1 cellular context compared by ENCODE assay signal in the genomic region with DNA sequence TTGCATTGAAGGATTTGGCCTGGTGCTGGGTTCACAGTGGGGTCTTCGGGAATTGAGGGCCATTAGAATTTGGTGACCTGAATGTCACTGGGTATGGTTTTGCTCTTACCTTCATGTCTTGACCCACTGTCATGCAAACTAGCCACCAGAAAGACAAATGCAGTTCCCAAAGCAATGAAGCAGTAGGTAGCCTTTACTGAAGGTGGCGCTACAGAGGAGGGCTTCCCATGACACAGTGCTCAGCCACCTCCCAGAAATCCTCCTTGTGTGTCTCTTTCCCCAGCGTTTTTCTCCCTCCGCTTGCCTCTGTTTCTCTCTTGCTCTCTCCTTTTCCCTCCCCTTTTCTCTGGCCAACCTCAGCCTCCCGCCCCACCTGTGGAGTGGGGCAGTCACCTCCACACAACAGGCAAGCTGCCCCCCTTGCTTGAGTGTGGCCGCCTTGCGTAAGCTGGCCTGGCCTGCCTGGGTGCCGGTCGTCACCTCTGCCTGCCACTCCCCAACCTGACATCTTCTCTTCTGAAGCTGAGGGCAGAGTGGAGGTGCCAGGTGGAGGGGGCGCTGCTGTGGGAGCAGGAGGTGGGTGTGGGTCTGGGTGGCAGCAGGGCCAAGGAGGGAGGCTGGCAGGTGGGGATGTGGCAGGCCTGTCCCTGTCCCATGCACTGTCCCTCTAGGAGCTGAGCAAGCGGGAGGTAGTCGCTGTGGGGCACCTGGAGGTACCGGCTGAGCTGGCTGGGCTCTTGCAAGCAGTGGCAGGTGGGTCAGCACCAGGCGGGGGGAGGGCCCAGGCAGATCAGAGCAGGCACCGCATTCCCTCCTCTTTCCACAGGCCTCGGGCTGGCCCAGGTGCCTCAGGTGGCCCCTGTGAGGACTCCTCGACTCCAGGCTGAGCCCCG.
TF ChIP-seq lines count a peak whose summit lies in the region.

No MANE protein-coding gene starts in this region.

TF ChIP-seq in GM23338, 12 proteins besides CTCF, POLR2A, EP300 and RAD21 (continued from another document):
- TF ChIP-seq, protein P1, sequence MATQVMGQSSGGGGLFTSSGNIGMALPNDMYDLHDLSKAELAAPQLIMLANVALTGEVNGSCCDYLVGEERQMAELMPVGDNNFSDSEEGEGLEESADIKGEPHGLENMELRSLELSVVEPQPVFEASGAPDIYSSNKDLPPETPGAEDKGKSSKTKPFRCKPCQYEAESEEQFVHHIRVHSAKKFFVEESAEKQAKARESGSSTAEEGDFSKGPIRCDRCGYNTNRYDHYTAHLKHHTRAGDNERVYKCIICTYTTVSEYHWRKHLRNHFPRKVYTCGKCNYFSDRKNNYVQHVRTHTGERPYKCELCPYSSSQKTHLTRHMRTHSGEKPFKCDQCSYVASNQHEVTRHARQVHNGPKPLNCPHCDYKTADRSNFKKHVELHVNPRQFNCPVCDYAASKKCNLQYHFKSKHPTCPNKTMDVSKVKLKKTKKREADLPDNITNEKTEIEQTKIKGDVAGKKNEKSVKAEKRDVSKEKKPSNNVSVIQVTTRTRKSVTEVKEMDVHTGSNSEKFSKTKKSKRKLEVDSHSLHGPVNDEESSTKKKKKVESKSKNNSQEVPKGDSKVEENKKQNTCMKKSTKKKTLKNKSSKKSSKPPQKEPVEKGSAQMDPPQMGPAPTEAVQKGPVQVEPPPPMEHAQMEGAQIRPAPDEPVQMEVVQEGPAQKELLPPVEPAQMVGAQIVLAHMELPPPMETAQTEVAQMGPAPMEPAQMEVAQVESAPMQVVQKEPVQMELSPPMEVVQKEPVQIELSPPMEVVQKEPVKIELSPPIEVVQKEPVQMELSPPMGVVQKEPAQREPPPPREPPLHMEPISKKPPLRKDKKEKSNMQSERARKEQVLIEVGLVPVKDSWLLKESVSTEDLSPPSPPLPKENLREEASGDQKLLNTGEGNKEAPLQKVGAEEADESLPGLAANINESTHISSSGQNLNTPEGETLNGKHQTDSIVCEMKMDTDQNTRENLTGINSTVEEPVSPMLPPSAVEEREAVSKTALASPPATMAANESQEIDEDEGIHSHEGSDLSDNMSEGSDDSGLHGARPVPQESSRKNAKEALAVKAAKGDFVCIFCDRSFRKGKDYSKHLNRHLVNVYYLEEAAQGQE (IDR thresholded peaks at IDR 0.05; ENCODE audit: unreplicated experiment), result no peak
- TF ChIP-seq, protein P2, sequence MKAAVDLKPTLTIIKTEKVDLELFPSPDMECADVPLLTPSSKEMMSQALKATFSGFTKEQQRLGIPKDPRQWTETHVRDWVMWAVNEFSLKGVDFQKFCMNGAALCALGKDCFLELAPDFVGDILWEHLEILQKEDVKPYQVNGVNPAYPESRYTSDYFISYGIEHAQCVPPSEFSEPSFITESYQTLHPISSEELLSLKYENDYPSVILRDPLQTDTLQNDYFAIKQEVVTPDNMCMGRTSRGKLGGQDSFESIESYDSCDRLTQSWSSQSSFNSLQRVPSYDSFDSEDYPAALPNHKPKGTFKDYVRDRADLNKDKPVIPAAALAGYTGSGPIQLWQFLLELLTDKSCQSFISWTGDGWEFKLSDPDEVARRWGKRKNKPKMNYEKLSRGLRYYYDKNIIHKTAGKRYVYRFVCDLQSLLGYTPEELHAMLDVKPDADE (IDR thresholded peaks at IDR 0.05), result no peak
- TF ChIP-seq JUNB (IDR thresholded peaks at IDR 0.05; ENCODE audit: unreplicated experiment) (no peak), CREB1 (CRISPR knock-in tag; IDR thresholded peaks at IDR 0.05; ENCODE audit: low read depth) (no peak)
- TF ChIP-seq, protein P3, sequence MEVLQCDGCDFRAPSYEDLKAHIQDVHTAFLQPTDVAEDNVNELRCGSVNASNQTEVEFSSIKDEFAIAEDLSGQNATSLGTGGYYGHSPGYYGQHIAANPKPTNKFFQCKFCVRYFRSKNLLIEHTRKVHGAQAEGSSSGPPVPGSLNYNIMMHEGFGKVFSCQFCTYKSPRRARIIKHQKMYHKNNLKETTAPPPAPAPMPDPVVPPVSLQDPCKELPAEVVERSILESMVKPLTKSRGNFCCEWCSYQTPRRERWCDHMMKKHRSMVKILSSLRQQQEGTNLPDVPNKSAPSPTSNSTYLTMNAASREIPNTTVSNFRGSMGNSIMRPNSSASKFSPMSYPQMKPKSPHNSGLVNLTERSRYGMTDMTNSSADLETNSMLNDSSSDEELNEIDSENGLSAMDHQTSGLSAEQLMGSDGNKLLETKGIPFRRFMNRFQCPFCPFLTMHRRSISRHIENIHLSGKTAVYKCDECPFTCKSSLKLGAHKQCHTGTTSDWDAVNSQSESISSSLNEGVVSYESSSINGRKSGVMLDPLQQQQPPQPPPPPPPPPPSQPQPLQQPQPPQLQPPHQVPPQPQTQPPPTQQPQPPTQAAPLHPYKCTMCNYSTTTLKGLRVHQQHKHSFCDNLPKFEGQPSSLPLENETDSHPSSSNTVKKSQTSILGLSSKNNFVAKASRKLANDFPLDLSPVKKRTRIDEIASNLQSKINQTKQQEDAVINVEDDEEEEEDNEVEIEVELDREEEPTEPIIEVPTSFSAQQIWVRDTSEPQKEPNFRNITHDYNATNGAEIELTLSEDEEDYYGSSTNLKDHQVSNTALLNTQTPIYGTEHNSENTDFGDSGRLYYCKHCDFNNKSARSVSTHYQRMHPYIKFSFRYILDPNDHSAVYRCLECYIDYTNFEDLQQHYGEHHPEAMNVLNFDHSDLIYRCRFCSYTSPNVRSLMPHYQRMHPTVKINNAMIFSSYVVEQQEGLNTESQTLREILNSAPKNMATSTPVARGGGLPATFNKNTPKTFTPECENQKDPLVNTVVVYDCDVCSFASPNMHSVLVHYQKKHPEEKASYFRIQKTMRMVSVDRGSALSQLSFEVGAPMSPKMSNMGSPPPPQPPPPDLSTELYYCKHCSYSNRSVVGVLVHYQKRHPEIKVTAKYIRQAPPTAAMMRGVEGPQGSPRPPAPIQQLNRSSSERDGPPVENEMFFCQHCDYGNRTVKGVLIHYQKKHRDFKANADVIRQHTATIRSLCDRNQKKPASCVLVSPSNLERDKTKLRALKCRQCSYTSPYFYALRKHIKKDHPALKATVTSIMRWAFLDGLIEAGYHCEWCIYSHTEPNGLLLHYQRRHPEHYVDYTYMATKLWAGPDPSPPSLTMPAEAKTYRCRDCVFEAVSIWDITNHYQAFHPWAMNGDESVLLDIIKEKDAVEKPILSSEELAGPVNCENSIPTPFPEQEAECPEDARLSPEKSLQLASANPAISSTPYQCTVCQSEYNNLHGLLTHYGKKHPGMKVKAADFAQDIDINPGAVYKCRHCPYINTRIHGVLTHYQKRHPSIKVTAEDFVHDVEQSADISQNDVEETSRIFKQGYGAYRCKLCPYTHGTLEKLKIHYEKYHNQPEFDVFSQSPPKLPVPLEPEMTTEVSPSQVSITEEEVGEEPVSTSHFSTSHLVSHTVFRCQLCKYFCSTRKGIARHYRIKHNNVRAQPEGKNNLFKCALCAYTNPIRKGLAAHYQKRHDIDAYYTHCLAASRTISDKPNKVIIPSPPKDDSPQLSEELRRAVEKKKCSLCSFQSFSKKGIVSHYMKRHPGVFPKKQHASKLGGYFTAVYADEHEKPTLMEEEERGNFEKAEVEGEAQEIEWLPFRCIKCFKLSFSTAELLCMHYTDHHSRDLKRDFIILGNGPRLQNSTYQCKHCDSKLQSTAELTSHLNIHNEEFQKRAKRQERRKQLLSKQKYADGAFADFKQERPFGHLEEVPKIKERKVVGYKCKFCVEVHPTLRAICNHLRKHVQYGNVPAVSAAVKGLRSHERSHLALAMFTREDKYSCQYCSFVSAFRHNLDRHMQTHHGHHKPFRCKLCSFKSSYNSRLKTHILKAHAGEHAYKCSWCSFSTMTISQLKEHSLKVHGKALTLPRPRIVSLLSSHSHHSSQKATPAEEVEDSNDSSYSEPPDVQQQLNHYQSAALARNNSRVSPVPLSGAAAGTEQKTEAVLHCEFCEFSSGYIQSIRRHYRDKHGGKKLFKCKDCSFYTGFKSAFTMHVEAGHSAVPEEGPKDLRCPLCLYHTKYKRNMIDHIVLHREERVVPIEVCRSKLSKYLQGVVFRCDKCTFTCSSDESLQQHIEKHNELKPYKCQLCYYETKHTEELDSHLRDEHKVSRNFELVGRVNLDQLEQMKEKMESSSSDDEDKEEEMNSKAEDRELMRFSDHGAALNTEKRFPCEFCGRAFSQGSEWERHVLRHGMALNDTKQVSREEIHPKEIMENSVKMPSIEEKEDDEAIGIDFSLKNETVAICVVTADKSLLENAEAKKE (CRISPR knock-in tag; IDR thresholded peaks at IDR 0.05), result 0 out of 2 replicates have a peak, but pooled peaks have one; percentile 54
